In genomic region chr10:20959178-20959577, GRCh38 we compare ENCODE assay signal across 33 cellular contexts.
DNase-seq lines count a peak whose midpoint lies in the region; ATAC-seq and TF ChIP-seq lines count a peak whose summit lies in the region.
"Had no signal": no experiment of that assay in that cellular context is flagged by ENCODE, and none has a peak within 500 bp of the region (broad histone marks: within the 10 kb centered on the region; RNA-seq: fewer than 3 reads in every experiment).

No MANE protein-coding gene starts in this region.

- intact Hi-C loops in Calu3 (cut with micrococcal nuclease; ENCODE audit: unreplicated experiment): no loop called here

- DNase-seq in SK-N-SH (no peak), foreskin keratinocyte (no peak), Calu3 (no peak)
- DNase-seq in activated CD8-positive, alpha-beta T cell treated with anti-CD3 and anti-CD28 coated beads, Interleukin-2, amount 10 ng/mL, durations not matched to agents 7 days and 5 days: no peak
- DNase-seq: 8988T; ACHN; AML-193; BE2C; C1 segment of cervical spinal cord; Caco-2; CD4-positive, alpha-beta memory T cell; CD4-positive, alpha-beta T cell; CD4-positive, CD25-positive, alpha-beta regulatory T cell; CD8-positive, alpha-beta memory T cell; CD8-positive, alpha-beta T cell; COR-L47; DMS 273 treated with DMSO at 0.1 percent for 48 hours; DMS153; DMS79; DMS79 treated with DMSO at 0.1 percent for 48 hours; DND-41; EL had no signal

- no peak overlapping the region for H3K4me2 ChIP-seq in SK-N-SH
- H3K4me2 ChIP-seq: A549; BLaER1; BLaER1 treated with 17β-estradiol and CSF1 and Interleukin-3, amounts not matched to agents 10 nM and 100 nM had no signal

- TF ChIP-seq RAD21 in SK-N-SH (IDR thresholded peaks at IDR 0.05; ENCODE audit: low read length): peak; percentile 12; the same call in 1 of the 2 replicates

- POLR2A ChIA-PET in HEK293 (lab: Yijun Ruan, JAX) (no interaction called here), SK-N-SH (lab: Yijun Ruan, JAX) (no interaction called here)
- POLR2A ChIA-PET in activated CD8-positive, alpha-beta T cell treated with anti-CD3 and anti-CD28 coated beads, Interleukin-2, amount 10 ng/mL, durations not matched to agents 7 days and 5 days (lab: Charles Lee): no interaction called here

- no peak overlapping the region for H3K4me3 ChIP-seq in HEK293 (ENCODE audit: low read depth, low read length)
- peak overlapping the region in 1 of 2 experiments; percentile 9; a peak in 1 of 4 replicates for H3K4me3 ChIP-seq in SK-N-SH (ENCODE audit: low read depth in 2 of 2, low read length in 1 of 2)
- H3K4me3 ChIP-seq in endocrine pancreas (ENCODE audit: control insufficient read depth, insufficient read depth, low read length): peak overlapping the region; percentile 55
- H3K4me3 ChIP-seq: A549; BLaER1; BLaER1 treated with 17β-estradiol and CSF1 and Interleukin-3, amounts not matched to agents 10 nM and 100 nM had no signal

- no peaks in the 10 kb centered on the region for H3F3A ChIP-seq in SK-N-SH (replicated peaks; ENCODE audit: insufficient read depth)

- no peaks in the 10 kb centered on the region for H3K27me3 Mint-ChIP-seq in Calu3 (ENCODE audit: unreplicated experiment)
- H3K27me3 Mint-ChIP-seq in activated CD8-positive, alpha-beta T cell treated with anti-CD3 and anti-CD28 coated beads, Interleukin-2, amount 10 ng/mL, durations not matched to agents 7 days and 5 days (ENCODE audit: low read depth): no peaks in the 10 kb centered on the region
- H3K27me3 Mint-ChIP-seq: CD4-positive, alpha-beta memory T cell; CD4-positive, alpha-beta T cell; CD4-positive, CD25-positive, alpha-beta regulatory T cell had no signal

- no peaks in the 10 kb centered on the region for H3K9me3 Mint-ChIP-seq in Calu3 (ENCODE audit: low read depth, unreplicated experiment)
- H3K9me3 Mint-ChIP-seq in activated CD8-positive, alpha-beta T cell treated with anti-CD3 and anti-CD28 coated beads, Interleukin-2, amount 10 ng/mL, durations not matched to agents 7 days and 5 days (ENCODE audit: insufficient read depth): no peaks in the 10 kb centered on the region
- H3K9me3 Mint-ChIP-seq: CD4-positive, alpha-beta T cell; CD8-positive, alpha-beta T cell had no signal

- no peak overlapping the region for H3K27ac ChIP-seq in HEK293 (ENCODE audit: extremely low read depth, low read depth, low read length)
- H3K27ac ChIP-seq in SK-N-SH (ENCODE audit: low read depth in 2 of 2, low read length in 1 of 2): peak overlapping the region in 1 of 2 experiments; percentile 100; a peak in 2 of 4 replicates
- no peak overlapping the region for H3K27ac ChIP-seq in foreskin keratinocyte
- H3K27ac ChIP-seq: 22Rv1; A549; BLaER1; BLaER1 treated with 17β-estradiol and CSF1 and Interleukin-3, amounts not matched to agents 10 nM and 100 nM; C4-2B had no signal

- ATAC-seq in SK-N-SH treated with all-trans-retinoic acid at 6 μM for 48 hours (no peak), foreskin keratinocyte (no peak), GM19351 (IDR thresholded peaks at IDR 0.05; ENCODE audit: unreplicated experiment) (no peak)
- ATAC-seq in activated CD8-positive, alpha-beta T cell treated with anti-CD3 and anti-CD28 coated beads, Interleukin-2, amount 10 ng/mL, durations not matched to agents 7 days and 5 days: no peak
- ATAC-seq: A549; CD8-positive, alpha-beta T cell had no signal

- no peak overlapping the region for H3K4me3 Mint-ChIP-seq in Calu3 (ENCODE audit: low read depth, unreplicated experiment)
- no peak overlapping the region for H3K4me3 Mint-ChIP-seq in activated CD8-positive, alpha-beta T cell treated with anti-CD3 and anti-CD28 coated beads, Interleukin-2, amount 10 ng/mL, durations not matched to agents 7 days and 5 days
- H3K4me3 Mint-ChIP-seq: B cell; CD14-positive monocyte; CD4-positive, alpha-beta memory T cell; CD4-positive, alpha-beta T cell; CD4-positive, CD25-positive, alpha-beta regulatory T cell; CD8-positive, alpha-beta memory T cell; CD8-positive, alpha-beta T cell had no signal

- TF ChIP-seq CTCF in HEK293 (tag by site-specific recombination; IDR thresholded peaks at IDR 0.05) (no peak), SK-N-SH (IDR thresholded peaks at IDR 0.05) (no peak), foreskin keratinocyte (conservative IDR thresholded peaks at IDR 0.05) (no peak), Calu3 (IDR thresholded peaks at IDR 0.05; ENCODE audit: unreplicated experiment) (no peak)

- H3K79me2 ChIP-seq in SK-N-SH (ENCODE audit: insufficient read depth): no peaks in the 10 kb centered on the region

- no peaks in the 10 kb centered on the region for H3K36me3 Mint-ChIP-seq in Calu3 (ENCODE audit: insufficient read depth, unreplicated experiment)
- no peaks in the 10 kb centered on the region for H3K36me3 Mint-ChIP-seq in activated CD8-positive, alpha-beta T cell treated with anti-CD3 and anti-CD28 coated beads, Interleukin-2, amount 10 ng/mL, durations not matched to agents 7 days and 5 days (ENCODE audit: low read depth)
- H3K36me3 Mint-ChIP-seq: CD14-positive monocyte; CD4-positive, alpha-beta memory T cell; CD4-positive, CD25-positive, alpha-beta regulatory T cell; CD8-positive, alpha-beta memory T cell; CD8-positive, alpha-beta T cell had no signal

- TF ChIP-seq EP300 in SK-N-SH (IDR thresholded peaks at IDR 0.05; ENCODE audit: borderline replicate concordance in 1 of 2, low read depth in 1 of 2, low read length in 1 of 2): peak in 1 of 2 experiments; percentile 94; a peak in 2 of 4 replicates

- H3K36me3 ChIP-seq in HEK293 (ENCODE audit: control insufficient read depth in 2 of 2, insufficient read depth in 1 of 2, low read length in 2 of 2) (no peaks in the 10 kb centered on the region), SK-N-SH (replicated peaks in 1 of 2; ENCODE audit: control insufficient read depth in 1 of 2, insufficient read depth in 2 of 2, low read length in 1 of 2) (peaks cover 0 to 2% of the 10 kb centered on the region in 2 experiments), endocrine pancreas (ENCODE audit: control insufficient read depth, insufficient read depth, low read length) (no peaks in the 10 kb centered on the region)
- H3K36me3 ChIP-seq: BE2C; BLaER1; BLaER1 treated with 17β-estradiol and CSF1 and Interleukin-3, amounts not matched to agents 10 nM and 100 nM had no signal

- H3K4me1 ChIP-seq in HEK293 (ENCODE audit: control insufficient read depth, insufficient read depth, low read length) (peaks cover 22% of the 10 kb centered on the region), SK-N-SH (ENCODE audit: control insufficient read depth in 1 of 2, insufficient read depth in 2 of 2, low read depth in 1 of 2, low read length in 1 of 2) (peaks cover 0 to 25% of the 10 kb centered on the region in 2 experiments; a peak in 2 of 4 replicates), endocrine pancreas (ENCODE audit: control insufficient read depth, insufficient read depth, low read length) (peaks cover 32% of the 10 kb centered on the region), foreskin keratinocyte (no peaks in the 10 kb centered on the region)
- H3K4me1 ChIP-seq: A549; BLaER1; BLaER1 treated with 17β-estradiol and CSF1 and Interleukin-3, amounts not matched to agents 10 nM and 100 nM; Caco-2 had no signal

- no peaks in the 10 kb centered on the region for H3K9me2 ChIP-seq in SK-N-SH

- no peaks in the 10 kb centered on the region for H3K9me3 ChIP-seq in HEK293 (ENCODE audit: control insufficient read depth, insufficient read depth, low read depth, low read length)
- no peaks in the 10 kb centered on the region for H3K9me3 ChIP-seq in SK-N-SH
- no peaks in the 10 kb centered on the region for H3K9me3 ChIP-seq in endocrine pancreas (ENCODE audit: control insufficient read depth, low read length)
- H3K9me3 ChIP-seq: A549, BE2C, Caco-2 had no signal

- BruUV-seq in Calu3 (replicated peaks; lab: Mats Ljungman, UMichigan): no TSS peak

- H3K4me1 Mint-ChIP-seq in Calu3 (ENCODE audit: low read depth, unreplicated experiment): no peaks in the 10 kb centered on the region
- H3K4me1 Mint-ChIP-seq in activated CD8-positive, alpha-beta T cell treated with anti-CD3 and anti-CD28 coated beads, Interleukin-2, amount 10 ng/mL, durations not matched to agents 7 days and 5 days (ENCODE audit: low read depth): no peaks in the 10 kb centered on the region
- H3K4me1 Mint-ChIP-seq: B cell; CD14-positive monocyte; CD4-positive, alpha-beta memory T cell; CD4-positive, CD25-positive, alpha-beta regulatory T cell; CD8-positive, alpha-beta memory T cell had no signal

- no peaks in the 10 kb centered on the region for H3K27me3 ChIP-seq in SK-N-SH (ENCODE audit: insufficient read depth)
- no peaks in the 10 kb centered on the region for H3K27me3 ChIP-seq in endocrine pancreas (ENCODE audit: control insufficient read depth, insufficient read depth, low read length)
- no peaks in the 10 kb centered on the region for H3K27me3 ChIP-seq in foreskin keratinocyte
- H3K27me3 ChIP-seq: BE2C; BLaER1; BLaER1 treated with 17β-estradiol and CSF1 and Interleukin-3, amounts not matched to agents 10 nM and 100 nM had no signal

- WGBS in SK-N-SH (ENCODE audit: low lambda C conversion rate): 48% methylated on average over 2 of the region's 2 CpGs

- H3K27ac Mint-ChIP-seq in Calu3 (ENCODE audit: unreplicated experiment): no peak overlapping the region
- H3K27ac Mint-ChIP-seq in activated CD8-positive, alpha-beta T cell treated with anti-CD3 and anti-CD28 coated beads, Interleukin-2, amount 10 ng/mL, durations not matched to agents 7 days and 5 days: no peak overlapping the region
- H3K27ac Mint-ChIP-seq: B cell; CD14-positive monocyte; CD4-positive, alpha-beta memory T cell; CD4-positive, alpha-beta T cell; CD4-positive, CD25-positive, alpha-beta regulatory T cell; CD8-positive, alpha-beta memory T cell; CD8-positive, alpha-beta T cell had no signal

- no peak overlapping the region for H2AFZ ChIP-seq in SK-N-SH (ENCODE audit: low read depth)

- CTCF ChIA-PET in HEK293 (lab: Yijun Ruan, JAX) (interaction anchor here (0.7 kb wide), 1 partner anchor 92 kb away, joined by 3 read pairs; no protein-coding TSS in a partner anchor), SK-N-SH (lab: Yijun Ruan, JAX) (interaction anchor here (0.6 to 0.8 kb wide), 2 partner anchors 9 to 594 kb away, joined by 3 read pairs; no protein-coding TSS in a partner anchor), Calu3 (lab: Charles Lee) (no interaction called here)
- CTCF ChIA-PET in activated CD8-positive, alpha-beta T cell treated with anti-CD3 and anti-CD28 coated beads, Interleukin-2, amount 10 ng/mL, durations not matched to agents 7 days and 5 days (lab: Charles Lee): no interaction called here

- H4K20me1 ChIP-seq in SK-N-SH (ENCODE audit: insufficient read depth): no peaks in the 10 kb centered on the region
- H4K20me1 ChIP-seq: BLaER1; BLaER1 treated with 17β-estradiol and CSF1 and Interleukin-3, amounts not matched to agents 10 nM and 100 nM had no signal

- H3K9ac ChIP-seq in SK-N-SH (no peak overlapping the region), endocrine pancreas (ENCODE audit: control insufficient read depth, insufficient read depth, low read length) (no peak overlapping the region)
- H3K9ac ChIP-seq: BLaER1; BLaER1 treated with 17β-estradiol and CSF1 and Interleukin-3, amounts not matched to agents 10 nM and 100 nM had no signal

TF ChIP-seq in HEK293, 187 proteins besides CTCF, POLR2A, EP300 and RAD21 (continues in another document):
- TF ChIP-seq ZBTB17 (tag by site-specific recombination; IDR thresholded peaks at IDR 0.05): peak; percentile 3; the same call in 1 of the 2 replicates

TF ChIP-seq in SK-N-SH treated with all-trans-retinoic acid at 6 μM for 48 hours, 23 proteins besides CTCF, POLR2A, EP300 and RAD21 (continues in another document):
- TF ChIP-seq TCF4 (CRISPR knock-in tag; IDR thresholded peaks at IDR 0.05; ENCODE audit: borderline replicate concordance): peak; percentile 69

Comparison
In these comparisons a context has a peak if more than half of its experiments do, and no peak if none do; other contexts are left out.
1. CTCF ChIA-PET loops: an anchor here in HEK293 (0.7 kb wide) and SK-N-SH (0.6 to 0.8 kb wide); none called in Calu3 and activated CD8-positive, alpha-beta T cell treated with anti-CD3 and anti-CD28 coated beads, Interleukin-2, amount 10 ng/mL, durations not matched to agents 7 days and 5 days.